18 cellular contexts compared by ENCODE assay signal in genomic region chr7:19113855-19114590, GRCh38. TPM values are rescaled to one million over a fixed set of nuclear protein-coding genes. Genes with fewer than 3 reads are reported as not detected.
DNase-seq lines count a peak whose midpoint lies in the region; ATAC-seq, FAIRE-seq and TF ChIP-seq lines count a peak whose summit lies in the region.
"Had no signal": no experiment of that assay in that cellular context is flagged by ENCODE, and none has a peak within 500 bp of the region (broad histone marks: within the 10 kb centered on the region; RNA-seq: fewer than 3 reads in every experiment).

No MANE protein-coding gene starts in this region.

- TF ChIP-seq CTCF in fibroblast of lung (conservative IDR thresholded peaks at IDR 0.05 in 1 of 2, IDR thresholded peaks at IDR 0.05 in 1 of 2; ENCODE audit: low read depth in 1 of 2, low read length in 2 of 2), result no peak
- no peak for TF ChIP-seq CTCF in pancreas (IDR thresholded peaks at IDR 0.05)
- no peak for TF ChIP-seq CTCF in thyroid gland (IDR thresholded peaks at IDR 0.05)

- H3K4me1 ChIP-seq in SJSA1 (replicated peaks), result peaks cover 55% of the 10 kb centered on the region
- no peaks in the 10 kb centered on the region for H3K4me1 ChIP-seq in fibroblast of lung (ENCODE audit: control insufficient read depth, extremely low read depth, insufficient read depth, low read length)
- peaks cover 0 to 5% (median 0%) of the 10 kb centered on the region in 3 donors for H3K4me1 ChIP-seq in pancreas
- peaks cover 20 to 34% of the 10 kb centered on the region in 2 donors for H3K4me1 ChIP-seq in thyroid gland

- H3K27ac Mint-ChIP-seq in activated CD4-positive, alpha-beta T cell treated with anti-CD3 and anti-CD28 coated beads for 36 hours, result no peak overlapping the region
- H3K27ac Mint-ChIP-seq: activated CD4-positive, alpha-beta memory T cell treated with anti-CD3 and anti-CD28 coated beads, Interleukin-2, amount 10 ng/mL, durations not matched to agents 7 days and 5 days; stimulated activated naive CD8-positive, alpha-beta T cell treated with anti-CD3 and anti-CD28 coated beads, Interleukin-15, amount 100 ng/mL, for 72 hours; T-helper 2 cell treated with Interferon-gamma antibody and Interleukin-4, amounts not matched to agents 5 μg/mL and 100 μg/mL, for 36 hours had no signal

- H3K27me3 ChIP-seq in SJSA1 (replicated peaks) (no peaks in the 10 kb centered on the region), fibroblast of lung (ENCODE audit: control insufficient read depth, insufficient read depth, low read length) (peaks cover 6% of the 10 kb centered on the region), pancreas (peaks cover 6 to 77% (median 20%) of the 10 kb centered on the region in 4 donors), thyroid gland (peaks cover 56% of the 10 kb centered on the region)

- H3K27ac ChIP-seq in SJSA1 (peak overlapping the region; percentile 75), fibroblast of lung (ENCODE audit: insufficient read depth, low read length) (no peak overlapping the region), pancreas (no peak overlapping the region), thyroid gland (no peak overlapping the region)

- DNase-seq in ELR (ENCODE audit: low read depth) (peak; percentile 85), SJSA1 (ENCODE audit: low read depth in 1 of 2, low spot score in 2 of 2) (peak in 1 of 2 experiments; percentile 85), fibroblast of lung (ENCODE audit: low read depth in 2 of 2) (peak; percentile 36 to 61), skeletal muscle cell (ENCODE audit: low read depth) (no peak), pancreas (no peak), thyroid gland (no peak)
- DNase-seq in activated CD4-positive, alpha-beta T cell treated with anti-CD3 and anti-CD28 coated beads for 36 hours, result no peak
- DNase-seq: activated CD4-positive, alpha-beta memory T cell treated with anti-CD3 and anti-CD28 coated beads, Interleukin-2, amount 10 ng/mL, durations not matched to agents 7 days and 5 days; activated effector memory CD4-positive, alpha-beta T cell treated with anti-CD3 and anti-CD28 coated beads, Interleukin-2, amount 50 U/mL, for 16 hours; NCI-H1436; NCI-H510A treated with DMSO at 0.1 percent for 48 hours; stimulated activated naive CD8-positive, alpha-beta T cell treated with anti-CD3 and anti-CD28 coated beads, Interleukin-15, amount 100 ng/mL, for 72 hours had no signal

- no peak overlapping the region for H3K4me3 Mint-ChIP-seq in activated CD4-positive, alpha-beta T cell treated with anti-CD3 and anti-CD28 coated beads for 36 hours
- H3K4me3 Mint-ChIP-seq: activated CD4-positive, alpha-beta memory T cell treated with anti-CD3 and anti-CD28 coated beads, Interleukin-2, amount 10 ng/mL, durations not matched to agents 7 days and 5 days; IgD-negative memory B cell; stimulated activated naive CD8-positive, alpha-beta T cell treated with anti-CD3 and anti-CD28 coated beads, Interleukin-15, amount 100 ng/mL, for 72 hours; T-helper 2 cell treated with Interferon-gamma antibody and Interleukin-4, amounts not matched to agents 5 μg/mL and 100 μg/mL, for 36 hours had no signal

- H3K36me3 ChIP-seq in SJSA1 (peaks cover 67% of the 10 kb centered on the region), fibroblast of lung (ENCODE audit: control insufficient read depth, insufficient read depth, low read length) (no peaks in the 10 kb centered on the region), pancreas (no peaks in the 10 kb centered on the region), thyroid gland (no peaks in the 10 kb centered on the region)

- WGBS in pancreas, 2 donors, result 14% methylated on average over 4 of the region's 4 CpGs
- WGBS in thyroid gland, 2 donors, result 26% methylated on average over 4 of the region's 4 CpGs

- H3K4me1 Mint-ChIP-seq in activated CD4-positive, alpha-beta T cell treated with anti-CD3 and anti-CD28 coated beads for 36 hours, result peaks cover 4% of the 10 kb centered on the region

- H3K4me3 ChIP-seq in SJSA1, result peak overlapping the region; percentile 93
- H3K4me3 ChIP-seq in fibroblast of lung (replicated peaks in 1 of 4; ENCODE audit: control extremely low read depth in 1 of 4, insufficient read depth in 1 of 4, low read depth in 3 of 4, low read length in 4 of 4), result peak overlapping the region; percentile 6 to 90 (median 76)
- peak overlapping the region; percentile 98 for H3K4me3 ChIP-seq in skeletal muscle cell (ENCODE audit: low read depth, low read length)
- H3K4me3 ChIP-seq in pancreas, result no peak overlapping the region
- H3K4me3 ChIP-seq in thyroid gland (replicated peaks in 1 of 3), result no peak overlapping the region

- peaks cover 60% of the 10 kb centered on the region for H3K27me3 Mint-ChIP-seq in activated CD4-positive, alpha-beta T cell treated with anti-CD3 and anti-CD28 coated beads for 36 hours

- no peak for TF ChIP-seq POLR2A in thyroid gland (IDR thresholded peaks at IDR 0.05)

- peaks cover 18% of the 10 kb centered on the region for H3K79me2 ChIP-seq in fibroblast of lung (ENCODE audit: control insufficient read depth, insufficient read depth, low read length)

- H3K36me3 Mint-ChIP-seq in activated CD4-positive, alpha-beta T cell treated with anti-CD3 and anti-CD28 coated beads for 36 hours (ENCODE audit: low read depth), result peaks cover 2% of the 10 kb centered on the region
- H3K36me3 Mint-ChIP-seq: IgD-negative memory B cell had no signal

- no peaks in the 10 kb centered on the region for H3K9me3 Mint-ChIP-seq in activated CD4-positive, alpha-beta T cell treated with anti-CD3 and anti-CD28 coated beads for 36 hours (ENCODE audit: low read depth)
- H3K9me3 Mint-ChIP-seq: activated CD4-positive, alpha-beta memory T cell treated with anti-CD3 and anti-CD28 coated beads, Interleukin-2, amount 10 ng/mL, durations not matched to agents 7 days and 5 days; stimulated activated naive CD8-positive, alpha-beta T cell treated with anti-CD3 and anti-CD28 coated beads, Interleukin-15, amount 100 ng/mL, for 72 hours; T-helper 2 cell treated with Interferon-gamma antibody and Interleukin-4, amounts not matched to agents 5 μg/mL and 100 μg/mL, for 36 hours had no signal

- FAIRE-seq in pancreas (lab: Jason Lieb, UNC), result no peak

- H3K9me3 ChIP-seq in SJSA1 (replicated peaks) (no peaks in the 10 kb centered on the region), fibroblast of lung (ENCODE audit: control insufficient read depth, insufficient read depth, low read depth, low read length) (no peaks in the 10 kb centered on the region), pancreas (no peaks in the 10 kb centered on the region), thyroid gland (no peaks in the 10 kb centered on the region)

- no peaks in the 10 kb centered on the region for H4K20me1 ChIP-seq in fibroblast of lung (ENCODE audit: control insufficient read depth, extremely low read depth, insufficient read depth, low read length)

- H2AFZ ChIP-seq in fibroblast of lung (ENCODE audit: low read length), result no peak overlapping the region

- H3K9ac ChIP-seq in fibroblast of lung (ENCODE audit: insufficient read depth, low read length), result no peak overlapping the region

- peak overlapping the region; percentile 62 for H3K4me2 ChIP-seq in fibroblast of lung (ENCODE audit: extremely low read depth, insufficient read depth, low read length)

- no peak for ATAC-seq in GM18498 (IDR thresholded peaks at IDR 0.05; ENCODE audit: unreplicated experiment)
- no peak for ATAC-seq in activated CD4-positive, alpha-beta T cell treated with anti-CD3 and anti-CD28 coated beads for 36 hours
- ATAC-seq in pancreas, result no peak
- ATAC-seq: stimulated activated naive CD8-positive, alpha-beta T cell treated with anti-CD3 and anti-CD28 coated beads, Interleukin-15, amount 100 ng/mL, for 72 hours had no signal

- intact Hi-C loops in activated CD4-positive, alpha-beta T cell treated with anti-CD3 and anti-CD28 coated beads for 36 hours (cut with DNase I, micrococcal nuclease), result no loop called here
- intact Hi-C loops in pancreas (cut with DNase I), result no loop called here
- intact Hi-C loops in thyroid gland (cut with DNase I), result no loop called here

- CTCF ChIA-PET in activated CD4-positive, alpha-beta T cell treated with anti-CD3 and anti-CD28 coated beads for 36 hours (lab: Charles Lee), result no interaction called here

- POLR2A ChIA-PET in activated CD4-positive, alpha-beta T cell treated with anti-CD3 and anti-CD28 coated beads for 36 hours (lab: Charles Lee), result no interaction called here

RNA-seq across cellular contexts. Expression of gene TWIST1, which starts 3.4 kb away (rescaled TPM):
- total RNA-seq in SJSA1 (2014; rRNA removed; shearing (Covaris generic)), result 49.5 and 76.2 TPM in 2 replicates
- total RNA-seq in fibroblast of lung, result 23.9 and 31.2 TPM in 2 replicates
- polyA plus RNA-seq in fibroblast of lung, result 3.6 and 7.2 TPM in 2 replicates
- 6.7 and 13.5 TPM in 2 replicates for polyA plus RNA-seq in fibroblast of lung (2012)
- polyA minus RNA-seq in fibroblast of lung (ENCODE audit: low replicate concordance), result 4.0 and 5.1 TPM in 2 replicates
- total RNA-seq in activated CD4-positive, alpha-beta T cell treated with anti-CD3 and anti-CD28 coated beads for 36 hours, result 1 to 10 TPM; 1.2 TPM
- 1 to 10 TPM in 1 of 6 donors, under 1 TPM in 3, not detected in 2; 0.09 to 2.2 (median 0.48) TPM for total RNA-seq in pancreas
- under 1 TPM; 0.47 to 0.76 TPM for polyA plus RNA-seq in pancreas
- total RNA-seq in thyroid gland, result 1 to 10 TPM; 3.8 to 7.8 (median 5.0) TPM
- total RNA-seq: mononuclear cell had no signal
- polyA plus RNA-seq: IgD-negative memory B cell had no signal

RNA-seq across cellular contexts. Expression of gene FERD3L, which starts 31.2 kb away (rescaled TPM):
- total RNA-seq in SJSA1 (2014; rRNA removed; shearing (Covaris generic)), result not detected in 2 replicates
- total RNA-seq in fibroblast of lung (not detected in 2 replicates), pancreas (not detected), thyroid gland (not detected)
- polyA plus RNA-seq in fibroblast of lung (not detected in 2 replicates), pancreas (not detected)
- not detected in 2 replicates for polyA plus RNA-seq in fibroblast of lung (2012)
- polyA minus RNA-seq in fibroblast of lung (ENCODE audit: low replicate concordance), result not detected in 2 replicates
- not detected for total RNA-seq in activated CD4-positive, alpha-beta T cell treated with anti-CD3 and anti-CD28 coated beads for 36 hours
- total RNA-seq: activated CD4-positive, alpha-beta memory T cell treated with anti-CD3 and anti-CD28 coated beads, Interleukin-2, amount 10 ng/mL, durations not matched to agents 7 days and 5 days; cerebellum; mononuclear cell had no signal
- polyA plus RNA-seq: esophagus, IgD-negative memory B cell had no signal

Comparison
In these comparisons a context has a peak if more than half of its experiments do, and no peak if none do; other contexts are left out.
1. DNase-seq: peak in ELR (single experiment) and fibroblast of lung (2 of 2); none in skeletal muscle cell (single experiment), activated CD4-positive, alpha-beta T cell treated with anti-CD3 and anti-CD28 coated beads for 36 hours (single experiment), pancreas (0 of 6) and thyroid gland (0 of 2).
2. H3K4me3 ChIP-seq: peak in SJSA1 (single experiment), fibroblast of lung (4 of 4) and skeletal muscle cell (single experiment); none in pancreas (0 of 4) and thyroid gland (0 of 3).